ENCODE assay signal across 12 cellular contexts in the genomic region with DNA sequence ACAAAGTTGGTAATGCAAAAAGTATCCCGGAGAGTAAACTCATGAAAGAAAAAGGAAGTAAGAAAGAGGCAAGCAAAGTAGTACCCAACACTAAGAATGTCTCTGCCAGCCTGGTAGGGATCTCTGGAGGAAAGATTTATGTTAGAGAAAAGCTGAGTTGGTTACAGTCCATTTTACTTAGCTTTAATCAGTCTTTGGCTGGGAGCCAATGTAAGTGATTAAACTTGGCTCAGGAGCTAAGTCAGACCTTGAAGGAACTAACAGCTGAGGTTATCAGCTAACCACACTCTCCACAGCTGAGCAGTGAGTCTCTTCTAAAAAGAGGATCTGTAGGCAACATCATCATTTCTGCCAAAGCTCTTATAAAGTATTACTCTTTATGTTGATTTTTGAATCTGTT.
DNase-seq lines count a peak whose midpoint lies in the region; ATAC-seq, FAIRE-seq and TF ChIP-seq lines count a peak whose summit lies in the region.
"Had no signal": no experiment of that assay in that cellular context is flagged by ENCODE, and none has a peak within 500 bp of the region (broad histone marks: within the 10 kb centered on the region; RNA-seq: fewer than 3 reads in every experiment).

No MANE protein-coding gene starts in this region.

- H3K27ac Mint-ChIP-seq in activated naive CD4-positive, alpha-beta T cell treated with anti-CD3 and anti-CD28 coated beads for 36 hours, result no peak overlapping the region
- H3K27ac Mint-ChIP-seq: stimulated activated naive CD8-positive, alpha-beta T cell treated with anti-CD3 and anti-CD28 coated beads, Interleukin-15, amount 100 ng/mL, for 72 hours had no signal

- intact Hi-C loops in mucosa of descending colon (cut with DNase I, micrococcal nuclease) (no loop called here), spleen (cut with DNase I; ENCODE audit: low total_unique reads) (no loop called here)
- intact Hi-C loops in activated naive CD4-positive, alpha-beta T cell treated with anti-CD3 and anti-CD28 coated beads for 36 hours (cut with micrococcal nuclease), result no loop called here

- TF ChIP-seq CTCF in mucosa of descending colon (IDR thresholded peaks at IDR 0.05), result no peak
- TF ChIP-seq CTCF in spleen (IDR thresholded peaks at IDR 0.05 in 8 of 11, conservative IDR thresholded peaks at IDR 0.05 in 3 of 11), result no peak

- H3K4me3 Mint-ChIP-seq in activated naive CD4-positive, alpha-beta T cell treated with anti-CD3 and anti-CD28 coated beads for 36 hours, result no peak overlapping the region
- H3K4me3 Mint-ChIP-seq: stimulated activated naive CD8-positive, alpha-beta T cell treated with anti-CD3 and anti-CD28 coated beads, Interleukin-15, amount 100 ng/mL, for 72 hours had no signal

- H3K4me1 ChIP-seq in mucosa of descending colon (ENCODE audit: low read depth) (no peaks in the 10 kb centered on the region), spleen (no peaks in the 10 kb centered on the region)
- H3K4me1 ChIP-seq: esophagus muscularis mucosa had no signal

- WGBS in spleen, 5 donors, result 35 to 55% (median 38%) methylated on average over 1 of the region's 1 CpG

- no peaks in the 10 kb centered on the region for H3K36me3 Mint-ChIP-seq in activated naive CD4-positive, alpha-beta T cell treated with anti-CD3 and anti-CD28 coated beads for 36 hours (ENCODE audit: low read depth)

- H3K4me3 ChIP-seq in SK-N-MC (peak overlapping the region; percentile 46), mucosa of descending colon (no peak overlapping the region), spleen (no peak overlapping the region)
- H3K4me3 ChIP-seq: esophagus muscularis mucosa, lung had no signal

- H3K9me3 ChIP-seq in SK-N-MC (ENCODE audit: low read depth, low read length), result no peaks in the 10 kb centered on the region
- no peaks in the 10 kb centered on the region for H3K9me3 ChIP-seq in mucosa of descending colon
- no peaks in the 10 kb centered on the region for H3K9me3 ChIP-seq in spleen
- H3K9me3 ChIP-seq: esophagus muscularis mucosa had no signal

- peak overlapping the region; percentile 81 for H3K27ac ChIP-seq in SK-N-MC
- H3K27ac ChIP-seq in spleen, result no peak overlapping the region
- H3K27ac ChIP-seq: esophagus muscularis mucosa, VCaP had no signal

- TF ChIP-seq POLR2A in GM12892 (IDR thresholded peaks at IDR 0.05; ENCODE audit: low read depth, low read length) (no peak), spleen (IDR thresholded peaks at IDR 0.05) (no peak)

- H3K9me3 Mint-ChIP-seq in activated naive CD4-positive, alpha-beta T cell treated with anti-CD3 and anti-CD28 coated beads for 36 hours, result peaks cover 1% of the 10 kb centered on the region
- H3K9me3 Mint-ChIP-seq: stimulated activated naive CD8-positive, alpha-beta T cell treated with anti-CD3 and anti-CD28 coated beads, Interleukin-15, amount 100 ng/mL, for 72 hours had no signal

- no peak overlapping the region for H3K9ac ChIP-seq in SK-N-MC (ENCODE audit: insufficient read length)

- peak; percentile 1 for DNase-seq in HS-5 (ENCODE audit: low read depth)
- peak; percentile 72 for DNase-seq in SK-N-MC (ENCODE audit: low read depth, low spot score)
- peak in 1 of 3 donors; percentile 4 for DNase-seq in mucosa of descending colon
- DNase-seq in GM12892 (ENCODE audit: insufficient read length), result no peak
- DNase-seq in activated naive CD4-positive, alpha-beta T cell treated with anti-CD3 and anti-CD28 coated beads for 36 hours, result no peak
- DNase-seq in UCSD-AML1 (lab: John Stamatoyannopoulos, UW; ENCODE audit: unreplicated experiment), result no peak
- DNase-seq in spleen, result no peak
- DNase-seq: stimulated activated naive CD8-positive, alpha-beta T cell treated with anti-CD3 and anti-CD28 coated beads, Interleukin-15, amount 100 ng/mL, for 72 hours had no signal

- ATAC-seq in GM18907 (IDR thresholded peaks at IDR 0.05; ENCODE audit: unreplicated experiment) (peak; percentile 70), mucosa of descending colon (peak; percentile 54)
- ATAC-seq: stimulated activated naive CD8-positive, alpha-beta T cell treated with anti-CD3 and anti-CD28 coated beads, Interleukin-15, amount 100 ng/mL, for 72 hours had no signal

- CTCF ChIA-PET in activated naive CD4-positive, alpha-beta T cell treated with anti-CD3 and anti-CD28 coated beads for 36 hours (lab: Charles Lee), result no interaction called here

- no peaks in the 10 kb centered on the region for H3K27me3 Mint-ChIP-seq in activated naive CD4-positive, alpha-beta T cell treated with anti-CD3 and anti-CD28 coated beads for 36 hours (ENCODE audit: low read depth)
- H3K27me3 Mint-ChIP-seq: stimulated activated naive CD8-positive, alpha-beta T cell treated with anti-CD3 and anti-CD28 coated beads, Interleukin-15, amount 100 ng/mL, for 72 hours had no signal

- H3K36me3 ChIP-seq in SK-N-MC (ENCODE audit: insufficient read depth, low read length) (no peaks in the 10 kb centered on the region), mucosa of descending colon (ENCODE audit: low read depth) (no peaks in the 10 kb centered on the region), spleen (no peaks in the 10 kb centered on the region)
- H3K36me3 ChIP-seq: esophagus muscularis mucosa had no signal

- no peaks in the 10 kb centered on the region for H3K27me3 ChIP-seq in spleen (replicated peaks in 1 of 7)
- H3K27me3 ChIP-seq: esophagus muscularis mucosa had no signal

- no peaks in the 10 kb centered on the region for H3K4me1 Mint-ChIP-seq in activated naive CD4-positive, alpha-beta T cell treated with anti-CD3 and anti-CD28 coated beads for 36 hours (ENCODE audit: low read depth)
- H3K4me1 Mint-ChIP-seq: stimulated activated naive CD8-positive, alpha-beta T cell treated with anti-CD3 and anti-CD28 coated beads, Interleukin-15, amount 100 ng/mL, for 72 hours had no signal

- FAIRE-seq in GM12892 (lab: Jason Lieb, UNC), result no peak

Comparison
In these comparisons a context has a peak if more than half of its experiments do, and no peak if none do; other contexts are left out.
1. DNase-seq: peak in HS-5 (single experiment) and SK-N-MC (single experiment); none in GM12892 (single experiment), activated naive CD4-positive, alpha-beta T cell treated with anti-CD3 and anti-CD28 coated beads for 36 hours (single experiment), UCSD-AML1 (single experiment) and spleen (single experiment).